ENCODE assay signal across 14 cellular contexts in the genomic region with DNA sequence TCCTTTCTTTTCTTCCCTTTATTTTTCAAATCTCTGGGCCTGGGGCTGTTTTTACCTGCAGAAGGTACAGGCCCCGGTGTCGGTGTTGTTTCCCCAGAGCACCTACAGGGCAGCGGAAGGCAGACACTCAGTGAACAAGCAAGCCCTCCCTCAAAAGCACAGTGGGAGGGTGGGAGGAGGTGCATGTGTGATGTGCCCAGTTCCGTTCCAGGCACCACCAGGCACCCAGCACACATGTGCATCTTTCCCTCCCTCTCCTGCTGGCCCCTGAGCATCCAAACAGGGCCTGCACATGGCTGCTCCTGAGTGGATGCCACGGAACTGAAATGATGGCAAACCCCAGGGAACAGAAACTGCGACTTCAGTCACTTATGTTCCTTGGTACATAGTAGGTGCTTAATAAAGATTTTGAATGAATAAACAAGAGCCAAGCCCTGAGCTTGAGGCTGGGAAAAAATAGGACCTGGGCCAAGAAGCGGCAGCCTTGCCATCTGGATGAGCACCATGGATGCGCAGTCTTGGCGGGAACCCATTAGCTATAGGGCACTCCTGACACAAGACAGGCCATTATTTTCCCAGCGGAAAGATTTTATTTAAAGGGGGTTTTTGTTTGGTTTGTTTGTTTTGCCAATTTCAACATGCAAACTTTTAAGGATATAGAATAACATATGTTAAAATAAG. TPM values are rescaled to one million over a fixed set of nuclear protein-coding genes. Genes with fewer than 3 reads are reported as not detected.
DNase-seq lines count a peak whose midpoint lies in the region; ATAC-seq and TF ChIP-seq lines count a peak whose summit lies in the region.
"Had no signal": no experiment of that assay in that cellular context is flagged by ENCODE, and none has a peak within 500 bp of the region (broad histone marks: within the 10 kb centered on the region; RNA-seq: fewer than 3 reads in every experiment).

No MANE protein-coding gene starts in this region.

- H3K27ac Mint-ChIP-seq in activated naive CD8-positive, alpha-beta T cell, result peak overlapping the region; percentile 54
- no peak overlapping the region for H3K27ac Mint-ChIP-seq in activated naive CD8-positive, alpha-beta T cell treated with anti-CD3 and anti-CD28 coated beads, Interleukin-2, amount 50 U/mL, for 24 hours
- peak overlapping the region; percentile 98 for H3K27ac Mint-ChIP-seq in WTC11
- H3K27ac Mint-ChIP-seq: activated CD4-positive, alpha-beta T cell treated with anti-CD3 and anti-CD28 coated beads, Interleukin-2, amount 10 ng/mL, durations not matched to agents 7 days and 5 days had no signal

- TF ChIP-seq CTCF in WTC11 (IDR thresholded peaks at IDR 0.05), result no peak
- no peak for TF ChIP-seq CTCF in gastrocnemius medialis (IDR thresholded peaks at IDR 0.05 in 4 of 5, conservative IDR thresholded peaks at IDR 0.05 in 1 of 5)

- CTCF ChIA-PET in WTC11 (lab: Charles Lee), result no interaction called here

- in situ Hi-C loops in gastrocnemius medialis (cut with MboI; ENCODE audit: low sequenced_read_pairs in 4 of 4), result no loop called here

- H3K4me1 ChIP-seq in gastrocnemius medialis, result peaks cover 4 to 7% of the 10 kb centered on the region in 2 donors

- POLR2A ChIA-PET in WTC11 (lab: Charles Lee), result no interaction called here

- H3K27me3 Mint-ChIP-seq in activated naive CD8-positive, alpha-beta T cell, result no peaks in the 10 kb centered on the region
- no peaks in the 10 kb centered on the region for H3K27me3 Mint-ChIP-seq in activated naive CD8-positive, alpha-beta T cell treated with anti-CD3 and anti-CD28 coated beads, Interleukin-2, amount 50 U/mL, for 24 hours
- H3K27me3 Mint-ChIP-seq in WTC11 (ENCODE audit: low read depth), result no peaks in the 10 kb centered on the region
- H3K27me3 Mint-ChIP-seq: activated CD4-positive, alpha-beta T cell treated with anti-CD3 and anti-CD28 coated beads, Interleukin-2, amount 10 ng/mL, durations not matched to agents 7 days and 5 days had no signal

- H3K27ac ChIP-seq in substantia nigra (ENCODE audit: low read depth, low read length, poor library complexity, severe bottlenecking) (peak overlapping the region; percentile 99), gastrocnemius medialis (no peak overlapping the region)
- H3K27ac ChIP-seq: cardiac muscle cell, RWPE1 had no signal

- no peaks in the 10 kb centered on the region for H3K36me3 ChIP-seq in gastrocnemius medialis
- H3K36me3 ChIP-seq: cardiac muscle cell had no signal

- H3K4me3 ChIP-seq in gastrocnemius medialis, result no peak overlapping the region
- H3K4me3 ChIP-seq: cardiac muscle cell had no signal

- no peak for ATAC-seq in activated naive CD8-positive, alpha-beta T cell treated with anti-CD3 and anti-CD28 coated beads, Interleukin-2, amount 50 U/mL, for 24 hours
- ATAC-seq in WTC11, result peak; percentile 84
- no peak for ATAC-seq in gastrocnemius medialis
- no peak for ATAC-seq in HG02970 (IDR thresholded peaks at IDR 0.05; ENCODE audit: low FRiP score, unreplicated experiment)

- no peaks in the 10 kb centered on the region for H3K36me3 Mint-ChIP-seq in activated naive CD8-positive, alpha-beta T cell
- no peaks in the 10 kb centered on the region for H3K36me3 Mint-ChIP-seq in activated naive CD8-positive, alpha-beta T cell treated with anti-CD3 and anti-CD28 coated beads, Interleukin-2, amount 50 U/mL, for 24 hours (ENCODE audit: low read depth)
- no peaks in the 10 kb centered on the region for H3K36me3 Mint-ChIP-seq in WTC11

- TF ChIP-seq POLR2A in gastrocnemius medialis (IDR thresholded peaks at IDR 0.05), result no peak

- no peaks in the 10 kb centered on the region for H3K27me3 ChIP-seq in gastrocnemius medialis
- H3K27me3 ChIP-seq: cardiac muscle cell had no signal

- H3K4me3 Mint-ChIP-seq in activated naive CD8-positive, alpha-beta T cell, result no peak overlapping the region
- H3K4me3 Mint-ChIP-seq in activated naive CD8-positive, alpha-beta T cell treated with anti-CD3 and anti-CD28 coated beads, Interleukin-2, amount 50 U/mL, for 24 hours, result no peak overlapping the region
- no peak overlapping the region for H3K4me3 Mint-ChIP-seq in WTC11
- H3K4me3 Mint-ChIP-seq: activated CD4-positive, alpha-beta T cell treated with anti-CD3 and anti-CD28 coated beads, Interleukin-2, amount 10 ng/mL, durations not matched to agents 7 days and 5 days had no signal

- H3K9me3 Mint-ChIP-seq in activated naive CD8-positive, alpha-beta T cell (ENCODE audit: low read depth), result no peaks in the 10 kb centered on the region
- no peaks in the 10 kb centered on the region for H3K9me3 Mint-ChIP-seq in activated naive CD8-positive, alpha-beta T cell treated with anti-CD3 and anti-CD28 coated beads, Interleukin-2, amount 50 U/mL, for 24 hours
- H3K9me3 Mint-ChIP-seq in WTC11, result no peaks in the 10 kb centered on the region
- H3K9me3 Mint-ChIP-seq: activated CD4-positive, alpha-beta T cell treated with anti-CD3 and anti-CD28 coated beads, Interleukin-2, amount 10 ng/mL, durations not matched to agents 7 days and 5 days had no signal

- H3K9me3 ChIP-seq in gastrocnemius medialis, result no peaks in the 10 kb centered on the region

- no peak for DNase-seq in activated naive CD8-positive, alpha-beta T cell treated with anti-CD3 and anti-CD28 coated beads, Interleukin-2, amount 50 U/mL, for 24 hours
- DNase-seq in WTC11 (ENCODE audit: low spot score) (no peak), inferior parietal cortex (ENCODE audit: extremely low spot score) (peak; percentile 62), substantia nigra (lab: John Stamatoyannopoulos, UW) (peak in 40 of 49 donors; percentile 24 to 87 (median 56)), gastrocnemius medialis (no peak), T-helper 1 cell (no peak)
- DNase-seq: activated CD4-positive, alpha-beta T cell treated with anti-CD3 and anti-CD28 coated beads, Interleukin-2, amount 10 ng/mL, durations not matched to agents 7 days and 5 days; erythroblast; NCI-H510A treated with DMSO at 0.1 percent for 48 hours; stimulated activated CD4-positive, alpha-beta T cell treated with anti-CD3 and anti-CD28 coated beads, Interleukin-15, amount 100 ng/mL, for 24 hours had no signal

- peaks cover 25% of the 10 kb centered on the region for H3K4me1 Mint-ChIP-seq in activated naive CD8-positive, alpha-beta T cell (ENCODE audit: low read depth)
- peaks cover 3% of the 10 kb centered on the region for H3K4me1 Mint-ChIP-seq in activated naive CD8-positive, alpha-beta T cell treated with anti-CD3 and anti-CD28 coated beads, Interleukin-2, amount 50 U/mL, for 24 hours
- H3K4me1 Mint-ChIP-seq in WTC11, result peaks cover 58% of the 10 kb centered on the region

- intact Hi-C loops in gastrocnemius medialis (cut with DNase I; ENCODE audit: low total_unique reads), result no loop called here

TF ChIP-seq in WTC11, 78 proteins besides CTCF, POLR2A, EP300 and RAD21:
- no peak for TF ChIP-seq NFE2L1 (CRISPR knock-in tag; IDR thresholded peaks at IDR 0.05)
- no peak for TF ChIP-seq GTF2I (CRISPR knock-in tag; conservative IDR thresholded peaks at IDR 0.05)
- no peak for TF ChIP-seq NR1H2 (CRISPR knock-in tag; IDR thresholded peaks at IDR 0.05)
- peak; percentile 54; the same call in 1 of the 2 replicates for TF ChIP-seq ETV6 (CRISPR knock-in tag; IDR thresholded peaks at IDR 0.05)
- TF ChIP-seq, protein P1, sequence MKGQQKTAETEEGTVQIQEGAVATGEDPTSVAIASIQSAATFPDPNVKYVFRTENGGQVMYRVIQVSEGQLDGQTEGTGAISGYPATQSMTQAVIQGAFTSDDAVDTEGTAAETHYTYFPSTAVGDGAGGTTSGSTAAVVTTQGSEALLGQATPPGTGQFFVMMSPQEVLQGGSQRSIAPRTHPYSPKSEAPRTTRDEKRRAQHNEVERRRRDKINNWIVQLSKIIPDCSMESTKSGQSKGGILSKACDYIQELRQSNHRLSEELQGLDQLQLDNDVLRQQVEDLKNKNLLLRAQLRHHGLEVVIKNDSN (CRISPR knock-in tag; IDR thresholded peaks at IDR 0.05), result no peak
- TF ChIP-seq, protein P2, sequence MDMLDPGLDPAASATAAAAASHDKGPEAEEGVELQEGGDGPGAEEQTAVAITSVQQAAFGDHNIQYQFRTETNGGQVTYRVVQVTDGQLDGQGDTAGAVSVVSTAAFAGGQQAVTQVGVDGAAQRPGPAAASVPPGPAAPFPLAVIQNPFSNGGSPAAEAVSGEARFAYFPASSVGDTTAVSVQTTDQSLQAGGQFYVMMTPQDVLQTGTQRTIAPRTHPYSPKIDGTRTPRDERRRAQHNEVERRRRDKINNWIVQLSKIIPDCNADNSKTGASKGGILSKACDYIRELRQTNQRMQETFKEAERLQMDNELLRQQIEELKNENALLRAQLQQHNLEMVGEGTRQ (CRISPR knock-in tag; IDR thresholded peaks at IDR 0.05), result no peak
- no peak for TF ChIP-seq KAT7 (CRISPR knock-in tag; IDR thresholded peaks at IDR 0.05; ENCODE audit: borderline replicate concordance)
- TF ChIP-seq FOXK1 (CRISPR knock-in tag; IDR thresholded peaks at IDR 0.05), result 0 out of 2 replicates have a peak, but pooled peaks have one; percentile 23

RNA-seq across cellular contexts. Expression of a gene that starts 47.8 kb away (rescaled TPM):
- total RNA-seq in WTC11 (2021), result 81.0 to 90.1 TPM (median 82.9 TPM) in 3 replicates
- total RNA-seq in gastrocnemius medialis, result 10 to 100 TPM in 1 of 4 donors, 1 to 10 TPM in 3; 4.3 to 11.8 (median 5.4) TPM

Comparison
In these comparisons a context has a peak if more than half of its experiments do, and no peak if none do; other contexts are left out.
1. DNase-seq: peak in inferior parietal cortex (single experiment) and substantia nigra (40 of 49); none in activated naive CD8-positive, alpha-beta T cell treated with anti-CD3 and anti-CD28 coated beads, Interleukin-2, amount 50 U/mL, for 24 hours (single experiment), WTC11 (single experiment), gastrocnemius medialis (0 of 2) and T-helper 1 cell (0 of 5).